ENCODE assay signal across 8 cellular contexts in the genomic region with DNA sequence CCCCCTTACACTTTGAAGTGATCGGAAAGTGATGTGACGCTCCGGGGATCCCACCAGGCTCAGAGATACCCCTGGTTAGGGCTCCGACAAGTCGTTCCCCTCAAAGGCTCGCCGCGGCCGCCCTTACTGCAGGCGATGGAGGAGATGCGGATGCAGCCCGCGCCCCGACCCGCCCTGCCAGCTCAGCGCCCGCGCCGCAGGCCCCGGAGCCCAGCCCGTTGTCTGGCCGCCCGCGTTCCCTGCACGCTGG. TPM values are rescaled to one million over a fixed set of nuclear protein-coding genes. Genes with fewer than 3 reads are reported as not detected.
DNase-seq lines count a peak whose midpoint lies in the region; ATAC-seq, FAIRE-seq and TF ChIP-seq lines count a peak whose summit lies in the region.

No MANE protein-coding gene starts in this region.

- H3K4me3 Mint-ChIP-seq in mesothelial cell of epicardium: peak overlapping the region; percentile 95

- peak overlapping the region; percentile 95 for H3K4me2 ChIP-seq in A549

- FAIRE-seq in A549 (lab: Jason Lieb, UNC): no peak

- TF ChIP-seq POLR2A in A549 (IDR thresholded peaks at IDR 0.05; ENCODE audit: low read length) (no peak), body of pancreas (IDR thresholded peaks at IDR 0.05) (no peak), GM18505 (IDR thresholded peaks at IDR 0.05; ENCODE audit: borderline replicate concordance, extremely low read depth, insufficient read depth, insufficient read length) (no peak)

- H3K9me3 Mint-ChIP-seq in mesothelial cell of epicardium: no peaks in the 10 kb centered on the region

- no peak for DNase-seq in A549 (ENCODE audit: low read depth in 1 of 2, low spot score in 1 of 2)
- no peak for DNase-seq in body of pancreas
- no peak for DNase-seq in mesothelial cell of epicardium (ENCODE audit: low spot score in 2 of 2, unreplicated experiment in 2 of 2)
- no peak for DNase-seq in NCI-H1105 treated with DMSO at 0.1 percent for 48 hours (lab: John Stamatoyannopoulos, UW)
- DNase-seq in NCI-H1694 (lab: John Stamatoyannopoulos, UW): no peak
- DNase-seq in stimulated activated CD4-positive, alpha-beta T cell treated with anti-CD3 and anti-CD28 coated beads, Interleukin-2, amount 100 ng/mL, for 48 hours: no peak

- no peaks in the 10 kb centered on the region for H3K27me3 ChIP-seq in body of pancreas

- no peak for TF ChIP-seq RAD21 in A549 (conservative IDR thresholded peaks at IDR 0.05 in 1 of 2, IDR thresholded peaks at IDR 0.05 in 1 of 2)

- POLR2A ChIA-PET in A549 (lab: Yijun Ruan, JAX): interaction anchor here (0.9 to 1.7 kb wide), 4 partner anchors 11 to 35 kb away, joined by 3 to 6 read pairs (median 4); no protein-coding TSS in a partner anchor

- intact Hi-C loops in body of pancreas (cut with DNase I): no loop called here

- H3K4me1 ChIP-seq in A549 (peaks cover 25% of the 10 kb centered on the region), body of pancreas (peaks cover 33% of the 10 kb centered on the region)

- peaks cover 28% of the 10 kb centered on the region for H3K4me1 Mint-ChIP-seq in mesothelial cell of epicardium

- H3K9me3 ChIP-seq in A549 (no peaks in the 10 kb centered on the region), body of pancreas (no peaks in the 10 kb centered on the region)

- CTCF ChIA-PET in A549 (lab: Yijun Ruan, JAX): interaction anchor here (1.1 kb wide), 1 partner anchor 10 kb away, joined by 3 read pairs; no protein-coding TSS in a partner anchor

- no peaks in the 10 kb centered on the region for H3K36me3 Mint-ChIP-seq in mesothelial cell of epicardium

- no peak; a peak in 3 of 6 replicates for ATAC-seq in A549
- ATAC-seq in HG02840 (IDR thresholded peaks at IDR 0.05; ENCODE audit: low FRiP score, unreplicated experiment): peak; percentile 30
- ATAC-seq in body of pancreas: no peak
- ATAC-seq in GM18505 (IDR thresholded peaks at IDR 0.05; ENCODE audit: unreplicated experiment): no peak

- H3K4me3 ChIP-seq in A549 (peak overlapping the region; percentile 74), body of pancreas (peak overlapping the region; percentile 89 to 92)

- H3K27ac ChIP-seq in A549 (peak overlapping the region; percentile 94 to 99), body of pancreas (peak overlapping the region; percentile 56 to 89 (median 72))

- H3K27me3 Mint-ChIP-seq in mesothelial cell of epicardium (ENCODE audit: low read depth): no peaks in the 10 kb centered on the region

- H3K27ac Mint-ChIP-seq in mesothelial cell of epicardium: peak overlapping the region; percentile 94

- TF ChIP-seq EP300 in A549 (IDR thresholded peaks at IDR 0.05): no peak

- TF ChIP-seq CTCF in A549 (IDR thresholded peaks at IDR 0.05): no peak
- TF ChIP-seq CTCF in body of pancreas (IDR thresholded peaks at IDR 0.05): no peak
- TF ChIP-seq CTCF in mesothelial cell of epicardium (IDR thresholded peaks at IDR 0.05; ENCODE audit: unreplicated experiment): no peak

- WGBS in A549 (ENCODE audit: missing lambda C conversion rate): 0% methylated on average over 2 of the region's 25 CpGs
- WGBS in body of pancreas, 2 donors: 0% methylated on average over 25 of the region's 25 CpGs; no CpG with 5 or more reads in 1 of the 2 donors

- peaks cover 0 to 1% of the 10 kb centered on the region in 2 donors for H3K36me3 ChIP-seq in body of pancreas (replicated peaks in 1 of 2; ENCODE audit: insufficient read depth in 1 of 2, low read depth in 2 of 2)

TF ChIP-seq in A549, 52 proteins besides CTCF, POLR2A, EP300 and RAD21:
- TF ChIP-seq CHD4 (IDR thresholded peaks at IDR 0.05; ENCODE audit: borderline replicate concordance) (no peak), PHF8 (IDR thresholded peaks at IDR 0.05; ENCODE audit: borderline replicate concordance, low read depth) (0 out of 2 replicates have a peak, but pooled peaks have one; percentile 1), ESRRA (IDR thresholded peaks at IDR 0.05; ENCODE audit: borderline replicate concordance, low read length) (no peak), ZFP36 (IDR thresholded peaks at IDR 0.05; ENCODE audit: borderline replicate concordance, partially characterized antibody) (no peak), ZSCAN20 (CRISPR knock-in tag; IDR thresholded peaks at IDR 0.05) (no peak)

RNA-seq across cellular contexts. Expression of a gene that starts 0.2 kb away (rescaled TPM):
- 58.5 and 74.9 TPM in 2 replicates for polyA plus RNA-seq in A549 (2011; rRNA removed)
- polyA plus RNA-seq in A549 (2012; cell fraction: cytosol; rRNA removed): 29.3 and 33.3 TPM in 2 replicates
- polyA plus RNA-seq in A549 (2012; cell fraction: nucleus; rRNA removed): 30.8 and 34.9 TPM in 2 replicates
- 37.3 to 40.2 TPM (median 37.8 TPM) in 3 replicates for polyA plus RNA-seq in A549 (2017; fragmentation: RNase III; extraction: RNeasy Plus Mini Kit Qiagen cat#74134 plus additional on column Dnase treatment)
- 24.2 and 28.1 TPM in 2 replicates for polyA minus RNA-seq in A549 (2011; rRNA and poly(A)+ RNA removed)
- total RNA-seq in body of pancreas: 10 to 100 TPM; 43.8 to 92.0 TPM
- 73.0 to 79.2 TPM (median 76.2 TPM) in 3 replicates for total RNA-seq in mesothelial cell of epicardium

RNA-seq across cellular contexts. Expression of a gene that starts 0.5 kb away (rescaled TPM):
- 140 and 180 TPM in 2 replicates for polyA plus RNA-seq in A549 (2011; rRNA removed)
- polyA plus RNA-seq in A549 (2012; cell fraction: cytosol; rRNA removed): 101 TPM in 2 replicates
- 56.4 and 130 TPM in 2 replicates for polyA plus RNA-seq in A549 (2012; cell fraction: nucleus; rRNA removed)
- polyA plus RNA-seq in A549 (2017; fragmentation: RNase III; extraction: RNeasy Plus Mini Kit Qiagen cat#74134 plus additional on column Dnase treatment): 181 to 184 TPM (median 183 TPM) in 3 replicates
- 49.6 and 55.9 TPM in 2 replicates for polyA minus RNA-seq in A549 (2011; rRNA and poly(A)+ RNA removed)
- total RNA-seq in body of pancreas: 10 to 100 TPM; 33.0 to 59.9 TPM
- 81.9 to 82.7 TPM (median 82.5 TPM) in 3 replicates for total RNA-seq in mesothelial cell of epicardium

RNA-seq across cellular contexts. Expression of a gene that starts 19.5 kb away (rescaled TPM):
- polyA plus RNA-seq in A549 (2011; rRNA removed): 125 and 139 TPM in 2 replicates
- 33.6 and 35.7 TPM in 2 replicates for polyA plus RNA-seq in A549 (2012; cell fraction: cytosol; rRNA removed)
- 46.9 and 71.0 TPM in 2 replicates for polyA plus RNA-seq in A549 (2012; cell fraction: nucleus; rRNA removed)
- polyA plus RNA-seq in A549 (2017; fragmentation: RNase III; extraction: RNeasy Plus Mini Kit Qiagen cat#74134 plus additional on column Dnase treatment): 123 to 146 TPM (median 125 TPM) in 3 replicates
- 40.1 and 41.9 TPM in 2 replicates for polyA minus RNA-seq in A549 (2011; rRNA and poly(A)+ RNA removed)
- total RNA-seq in body of pancreas: 100 to 1,000 TPM in 1 of 2 donors, 10 to 100 TPM in 1; 46.2 to 122 TPM
- total RNA-seq in mesothelial cell of epicardium: 105 to 120 TPM (median 116 TPM) in 3 replicates

RNA-seq across cellular contexts. Expression of a gene that starts 19.6 kb away (rescaled TPM):
- polyA plus RNA-seq in A549 (2011; rRNA removed) (21.6 and 24.9 TPM in 2 replicates), A549 (2017; fragmentation: RNase III; extraction: RNeasy Plus Mini Kit Qiagen cat#74134 plus additional on column Dnase treatment) (15.0 to 16.7 TPM (median 15.4 TPM) in 3 replicates)
- 7.4 and 7.8 TPM in 2 replicates for polyA plus RNA-seq in A549 (2012; cell fraction: cytosol; rRNA removed)
- 7.5 and 7.9 TPM in 2 replicates for polyA plus RNA-seq in A549 (2012; cell fraction: nucleus; rRNA removed)
- polyA minus RNA-seq in A549 (2011; rRNA and poly(A)+ RNA removed): 31.5 and 33.2 TPM in 2 replicates
- total RNA-seq in body of pancreas (10 to 100 TPM; 62.3 to 72.8 TPM), mesothelial cell of epicardium (90.1 to 92.4 TPM (median 91.2 TPM) in 3 replicates)
